In the genomic region with DNA sequence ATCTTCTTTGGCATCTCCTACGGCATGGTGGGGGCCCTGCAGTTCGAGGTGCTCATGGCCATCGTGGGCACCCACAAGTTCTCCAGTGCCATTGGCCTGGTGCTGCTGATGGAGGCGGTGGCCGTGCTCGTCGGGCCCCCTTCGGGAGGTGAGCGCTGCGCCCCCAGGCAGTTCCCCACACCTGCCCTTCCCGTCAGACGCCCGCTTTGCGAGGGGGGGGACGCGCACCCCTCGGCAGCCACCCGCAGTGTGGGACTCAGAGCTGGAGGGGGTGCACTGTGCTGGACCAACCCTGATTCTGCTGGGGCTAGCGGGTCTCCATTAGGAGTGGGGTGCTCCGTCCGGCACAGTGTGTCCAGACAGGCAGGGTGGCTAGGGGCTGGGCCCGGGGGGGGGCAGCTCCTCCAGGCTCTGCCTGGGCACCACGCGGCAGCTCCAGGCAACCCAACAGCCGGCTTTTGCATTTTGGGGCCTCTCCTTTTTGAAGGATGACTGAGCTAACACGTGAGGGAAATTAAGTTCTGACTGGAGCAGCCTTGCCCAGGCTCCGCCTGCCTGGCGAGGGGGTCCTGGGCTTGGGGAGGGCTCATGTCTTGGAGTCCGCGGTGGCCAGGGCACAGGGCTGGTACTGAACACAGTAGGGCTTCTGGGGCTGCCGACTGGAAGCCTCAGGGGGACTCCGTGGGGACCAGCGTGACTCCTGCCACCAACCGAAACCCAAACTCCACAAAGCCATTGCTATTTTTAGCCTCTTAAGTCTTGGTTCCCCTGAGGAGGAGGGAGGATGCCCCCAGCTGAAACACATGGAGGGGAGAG, we compare ENCODE assay signal across 1 cellular context.
A peak's percentile ranks its signal among the peaks of the same experiment; 100 is the strongest.
TF ChIP-seq lines count a peak whose summit lies in the region.

No MANE protein-coding gene starts in this region.

TF ChIP-seq in HepG2, 621 proteins besides CTCF, POLR2A, EP300 and RAD21 (continues in another document):
- TF ChIP-seq TOPORS (CRISPR knock-in tag; IDR thresholded peaks at IDR 0.05) (no peak), ZNF577 (CRISPR knock-in tag; IDR thresholded peaks at IDR 0.05; ENCODE audit: borderline replicate concordance, low read depth) (no peak), TBP (CRISPR knock-in tag; IDR thresholded peaks at IDR 0.05) (no peak), ARNTL (CRISPR knock-in tag; IDR thresholded peaks at IDR 0.05) (no peak), DBP (CRISPR knock-in tag; IDR thresholded peaks at IDR 0.05; ENCODE audit: not compliant biosample characterization) (no peak), ZNF30 (CRISPR knock-in tag; IDR thresholded peaks at IDR 0.05) (no peak), STAG1 (CRISPR knock-in tag; IDR thresholded peaks at IDR 0.05) (no peak), FOSL2 (CRISPR knock-in tag; IDR thresholded peaks at IDR 0.05) (no peak), ZMYM2 (CRISPR knock-in tag; IDR thresholded peaks at IDR 0.05) (no peak), ARID2 (CRISPR knock-in tag; IDR thresholded peaks at IDR 0.05; ENCODE audit: borderline replicate concordance) (no peak), ATRX (CRISPR knock-in tag; IDR thresholded peaks at IDR 0.05; ENCODE audit: borderline replicate concordance) (no peak)
- TF ChIP-seq, protein P1, sequence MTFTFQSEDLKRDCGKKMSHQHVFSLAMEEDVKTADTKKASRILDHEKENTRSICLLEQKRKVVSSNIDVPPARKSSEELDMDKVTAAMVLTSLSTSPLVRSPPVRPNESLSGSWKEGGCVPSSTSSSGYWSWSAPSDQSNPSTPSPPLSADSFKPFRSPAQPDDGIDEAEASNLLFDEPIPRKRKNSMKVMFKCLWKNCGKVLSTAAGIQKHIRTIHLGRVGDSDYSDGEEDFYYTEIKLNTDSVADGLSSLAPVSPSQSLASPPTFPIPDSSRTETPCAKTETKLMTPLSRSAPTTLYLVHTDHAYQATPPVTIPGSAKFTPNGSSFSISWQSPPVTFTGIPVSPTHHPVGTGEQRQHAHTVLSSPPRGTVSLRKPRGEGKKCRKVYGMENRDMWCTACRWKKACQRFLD (CRISPR knock-in tag; IDR thresholded peaks at IDR 0.05; ENCODE audit: borderline replicate concordance), result 0 out of 2 replicates have a peak, but pooled peaks have one; percentile 42
- TF ChIP-seq, protein P2, sequence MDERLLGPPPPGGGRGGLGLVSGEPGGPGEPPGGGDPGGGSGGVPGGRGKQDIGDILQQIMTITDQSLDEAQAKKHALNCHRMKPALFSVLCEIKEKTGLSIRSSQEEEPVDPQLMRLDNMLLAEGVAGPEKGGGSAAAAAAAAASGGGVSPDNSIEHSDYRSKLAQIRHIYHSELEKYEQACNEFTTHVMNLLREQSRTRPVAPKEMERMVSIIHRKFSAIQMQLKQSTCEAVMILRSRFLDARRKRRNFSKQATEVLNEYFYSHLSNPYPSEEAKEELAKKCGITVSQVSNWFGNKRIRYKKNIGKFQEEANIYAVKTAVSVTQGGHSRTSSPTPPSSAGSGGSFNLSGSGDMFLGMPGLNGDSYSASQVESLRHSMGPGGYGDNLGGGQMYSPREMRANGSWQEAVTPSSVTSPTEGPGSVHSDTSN (CRISPR knock-in tag; IDR thresholded peaks at IDR 0.05), result no peak
- TF ChIP-seq, protein P3, sequence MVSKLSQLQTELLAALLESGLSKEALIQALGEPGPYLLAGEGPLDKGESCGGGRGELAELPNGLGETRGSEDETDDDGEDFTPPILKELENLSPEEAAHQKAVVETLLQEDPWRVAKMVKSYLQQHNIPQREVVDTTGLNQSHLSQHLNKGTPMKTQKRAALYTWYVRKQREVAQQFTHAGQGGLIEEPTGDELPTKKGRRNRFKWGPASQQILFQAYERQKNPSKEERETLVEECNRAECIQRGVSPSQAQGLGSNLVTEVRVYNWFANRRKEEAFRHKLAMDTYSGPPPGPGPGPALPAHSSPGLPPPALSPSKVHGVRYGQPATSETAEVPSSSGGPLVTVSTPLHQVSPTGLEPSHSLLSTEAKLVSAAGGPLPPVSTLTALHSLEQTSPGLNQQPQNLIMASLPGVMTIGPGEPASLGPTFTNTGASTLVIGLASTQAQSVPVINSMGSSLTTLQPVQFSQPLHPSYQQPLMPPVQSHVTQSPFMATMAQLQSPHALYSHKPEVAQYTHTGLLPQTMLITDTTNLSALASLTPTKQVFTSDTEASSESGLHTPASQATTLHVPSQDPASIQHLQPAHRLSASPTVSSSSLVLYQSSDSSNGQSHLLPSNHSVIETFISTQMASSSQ (IDR thresholded peaks at IDR 0.05; ENCODE audit: low read depth), result no peak
- TF ChIP-seq, protein P3 (CRISPR knock-in tag; IDR thresholded peaks at IDR 0.05; ENCODE audit: borderline replicate concordance), result 0 out of 2 replicates have a peak, but pooled peaks have one; percentile 27
- TF ChIP-seq, protein P4, sequence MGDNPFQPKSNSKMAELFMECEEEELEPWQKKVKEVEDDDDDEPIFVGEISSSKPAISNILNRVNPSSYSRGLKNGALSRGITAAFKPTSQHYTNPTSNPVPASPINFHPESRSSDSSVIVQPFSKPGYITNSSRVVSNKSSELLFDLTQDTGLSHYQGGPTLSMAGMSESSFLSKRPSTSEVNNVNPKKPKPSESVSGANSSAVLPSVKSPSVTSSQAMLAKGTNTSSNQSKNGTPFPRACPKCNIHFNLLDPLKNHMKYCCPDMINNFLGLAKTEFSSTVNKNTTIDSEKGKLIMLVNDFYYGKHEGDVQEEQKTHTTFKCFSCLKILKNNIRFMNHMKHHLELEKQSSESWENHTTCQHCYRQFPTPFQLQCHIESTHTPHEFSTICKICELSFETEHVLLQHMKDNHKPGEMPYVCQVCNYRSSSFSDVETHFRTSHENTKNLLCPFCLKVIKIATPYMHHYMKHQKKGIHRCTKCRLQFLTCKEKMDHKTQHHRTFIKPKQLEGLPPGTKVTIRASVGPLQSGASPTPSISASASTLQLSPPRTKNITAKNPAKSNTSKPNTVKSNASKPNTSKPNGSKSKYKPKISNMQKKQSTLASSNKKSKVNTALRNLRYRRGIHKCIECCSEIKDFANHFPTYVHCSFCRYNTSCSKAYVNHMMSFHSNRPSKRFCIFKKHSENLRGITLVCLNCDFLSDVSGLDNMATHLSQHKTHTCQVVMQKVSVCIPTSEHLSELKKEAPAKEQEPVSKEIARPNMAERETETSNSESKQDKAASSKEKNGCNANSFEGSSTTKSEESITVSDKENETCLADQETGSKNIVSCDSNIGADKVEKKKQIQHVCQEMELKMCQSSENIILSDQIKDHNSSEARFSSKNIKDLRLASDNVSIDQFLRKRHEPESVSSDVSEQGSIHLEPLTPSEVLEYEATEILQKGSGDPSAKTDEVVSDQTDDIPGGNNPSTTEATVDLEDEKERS (CRISPR knock-in tag; IDR thresholded peaks at IDR 0.05), result no peak
- TF ChIP-seq, protein P5, sequence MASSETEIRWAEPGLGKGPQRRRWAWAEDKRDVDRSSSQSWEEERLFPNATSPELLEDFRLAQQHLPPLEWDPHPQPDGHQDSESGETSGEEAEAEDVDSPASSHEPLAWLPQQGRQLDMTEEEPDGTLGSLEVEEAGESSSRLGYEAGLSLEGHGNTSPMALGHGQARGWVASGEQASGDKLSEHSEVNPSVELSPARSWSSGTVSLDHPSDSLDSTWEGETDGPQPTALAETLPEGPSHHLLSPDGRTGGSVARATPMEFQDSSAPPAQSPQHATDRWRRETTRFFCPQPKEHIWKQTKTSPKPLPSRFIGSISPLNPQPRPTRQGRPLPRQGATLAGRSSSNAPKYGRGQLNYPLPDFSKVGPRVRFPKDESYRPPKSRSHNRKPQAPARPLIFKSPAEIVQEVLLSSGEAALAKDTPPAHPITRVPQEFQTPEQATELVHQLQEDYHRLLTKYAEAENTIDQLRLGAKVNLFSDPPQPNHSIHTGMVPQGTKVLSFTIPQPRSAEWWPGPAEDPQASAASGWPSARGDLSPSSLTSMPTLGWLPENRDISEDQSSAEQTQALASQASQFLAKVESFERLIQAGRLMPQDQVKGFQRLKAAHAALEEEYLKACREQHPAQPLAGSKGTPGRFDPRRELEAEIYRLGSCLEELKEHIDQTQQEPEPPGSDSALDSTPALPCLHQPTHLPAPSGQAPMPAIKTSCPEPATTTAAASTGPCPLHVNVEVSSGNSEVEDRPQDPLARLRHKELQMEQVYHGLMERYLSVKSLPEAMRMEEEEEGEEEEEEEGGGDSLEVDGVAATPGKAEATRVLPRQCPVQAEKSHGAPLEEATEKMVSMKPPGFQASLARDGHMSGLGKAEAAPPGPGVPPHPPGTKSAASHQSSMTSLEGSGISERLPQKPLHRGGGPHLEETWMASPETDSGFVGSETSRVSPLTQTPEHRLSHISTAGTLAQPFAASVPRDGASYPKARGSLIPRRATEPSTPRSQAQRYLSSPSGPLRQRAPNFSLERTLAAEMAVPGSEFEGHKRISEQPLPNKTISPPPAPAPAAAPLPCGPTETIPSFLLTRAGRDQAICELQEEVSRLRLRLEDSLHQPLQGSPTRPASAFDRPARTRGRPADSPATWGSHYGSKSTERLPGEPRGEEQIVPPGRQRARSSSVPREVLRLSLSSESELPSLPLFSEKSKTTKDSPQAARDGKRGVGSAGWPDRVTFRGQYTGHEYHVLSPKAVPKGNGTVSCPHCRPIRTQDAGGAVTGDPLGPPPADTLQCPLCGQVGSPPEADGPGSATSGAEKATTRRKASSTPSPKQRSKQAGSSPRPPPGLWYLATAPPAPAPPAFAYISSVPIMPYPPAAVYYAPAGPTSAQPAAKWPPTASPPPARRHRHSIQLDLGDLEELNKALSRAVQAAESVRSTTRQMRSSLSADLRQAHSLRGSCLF (CRISPR knock-in tag; IDR thresholded peaks at IDR 0.05; ENCODE audit: borderline replicate concordance), result no peak
- TF ChIP-seq, protein P6, sequence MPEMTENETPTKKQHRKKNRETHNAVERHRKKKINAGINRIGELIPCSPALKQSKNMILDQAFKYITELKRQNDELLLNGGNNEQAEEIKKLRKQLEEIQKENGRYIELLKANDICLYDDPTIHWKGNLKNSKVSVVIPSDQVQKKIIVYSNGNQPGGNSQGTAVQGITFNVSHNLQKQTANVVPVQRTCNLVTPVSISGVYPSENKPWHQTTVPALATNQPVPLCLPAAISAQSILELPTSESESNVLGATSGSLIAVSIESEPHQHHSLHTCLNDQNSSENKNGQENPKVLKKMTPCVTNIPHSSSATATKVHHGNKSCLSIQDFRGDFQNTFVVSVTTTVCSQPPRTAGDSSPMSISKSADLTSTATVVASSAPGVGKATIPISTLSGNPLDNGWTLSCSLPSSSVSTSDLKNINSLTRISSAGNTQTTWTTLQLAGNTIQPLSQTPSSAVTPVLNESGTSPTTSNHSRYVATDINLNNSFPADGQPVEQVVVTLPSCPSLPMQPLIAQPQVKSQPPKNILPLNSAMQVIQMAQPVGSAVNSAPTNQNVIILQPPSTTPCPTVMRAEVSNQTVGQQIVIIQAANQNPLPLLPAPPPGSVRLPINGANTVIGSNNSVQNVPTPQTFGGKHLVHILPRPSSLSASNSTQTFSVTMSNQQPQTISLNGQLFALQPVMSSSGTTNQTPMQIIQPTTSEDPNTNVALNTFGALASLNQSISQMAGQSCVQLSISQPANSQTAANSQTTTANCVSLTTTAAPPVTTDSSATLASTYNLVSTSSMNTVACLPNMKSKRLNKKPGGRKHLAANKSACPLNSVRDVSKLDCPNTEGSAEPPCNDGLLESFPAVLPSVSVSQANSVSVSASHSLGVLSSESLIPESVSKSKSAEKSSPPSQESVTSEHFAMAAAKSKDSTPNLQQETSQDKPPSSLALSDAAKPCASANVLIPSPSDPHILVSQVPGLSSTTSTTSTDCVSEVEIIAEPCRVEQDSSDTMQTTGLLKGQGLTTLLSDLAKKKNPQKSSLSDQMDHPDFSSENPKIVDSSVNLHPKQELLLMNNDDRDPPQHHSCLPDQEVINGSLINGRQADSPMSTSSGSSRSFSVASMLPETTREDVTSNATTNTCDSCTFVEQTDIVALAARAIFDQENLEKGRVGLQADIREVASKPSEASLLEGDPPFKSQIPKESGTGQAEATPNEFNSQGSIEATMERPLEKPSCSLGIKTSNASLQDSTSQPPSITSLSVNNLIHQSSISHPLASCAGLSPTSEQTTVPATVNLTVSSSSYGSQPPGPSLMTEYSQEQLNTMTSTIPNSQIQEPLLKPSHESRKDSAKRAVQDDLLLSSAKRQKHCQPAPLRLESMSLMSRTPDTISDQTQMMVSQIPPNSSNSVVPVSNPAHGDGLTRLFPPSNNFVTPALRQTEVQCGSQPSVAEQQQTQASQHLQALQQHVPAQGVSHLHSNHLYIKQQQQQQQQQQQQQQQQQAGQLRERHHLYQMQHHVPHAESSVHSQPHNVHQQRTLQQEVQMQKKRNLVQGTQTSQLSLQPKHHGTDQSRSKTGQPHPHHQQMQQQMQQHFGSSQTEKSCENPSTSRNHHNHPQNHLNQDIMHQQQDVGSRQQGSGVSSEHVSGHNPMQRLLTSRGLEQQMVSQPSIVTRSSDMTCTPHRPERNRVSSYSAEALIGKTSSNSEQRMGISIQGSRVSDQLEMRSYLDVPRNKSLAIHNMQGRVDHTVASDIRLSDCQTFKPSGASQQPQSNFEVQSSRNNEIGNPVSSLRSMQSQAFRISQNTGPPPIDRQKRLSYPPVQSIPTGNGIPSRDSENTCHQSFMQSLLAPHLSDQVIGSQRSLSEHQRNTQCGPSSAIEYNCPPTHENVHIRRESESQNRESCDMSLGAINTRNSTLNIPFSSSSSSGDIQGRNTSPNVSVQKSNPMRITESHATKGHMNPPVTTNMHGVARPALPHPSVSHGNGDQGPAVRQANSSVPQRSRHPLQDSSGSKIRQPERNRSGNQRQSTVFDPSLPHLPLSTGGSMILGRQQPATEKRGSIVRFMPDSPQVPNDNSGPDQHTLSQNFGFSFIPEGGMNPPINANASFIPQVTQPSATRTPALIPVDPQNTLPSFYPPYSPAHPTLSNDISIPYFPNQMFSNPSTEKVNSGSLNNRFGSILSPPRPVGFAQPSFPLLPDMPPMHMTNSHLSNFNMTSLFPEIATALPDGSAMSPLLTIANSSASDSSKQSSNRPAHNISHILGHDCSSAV (CRISPR knock-in tag; IDR thresholded peaks at IDR 0.05; ENCODE audit: borderline replicate concordance), result no peak
